ENCODE assay signal across 9 cellular contexts in the genomic region with DNA sequence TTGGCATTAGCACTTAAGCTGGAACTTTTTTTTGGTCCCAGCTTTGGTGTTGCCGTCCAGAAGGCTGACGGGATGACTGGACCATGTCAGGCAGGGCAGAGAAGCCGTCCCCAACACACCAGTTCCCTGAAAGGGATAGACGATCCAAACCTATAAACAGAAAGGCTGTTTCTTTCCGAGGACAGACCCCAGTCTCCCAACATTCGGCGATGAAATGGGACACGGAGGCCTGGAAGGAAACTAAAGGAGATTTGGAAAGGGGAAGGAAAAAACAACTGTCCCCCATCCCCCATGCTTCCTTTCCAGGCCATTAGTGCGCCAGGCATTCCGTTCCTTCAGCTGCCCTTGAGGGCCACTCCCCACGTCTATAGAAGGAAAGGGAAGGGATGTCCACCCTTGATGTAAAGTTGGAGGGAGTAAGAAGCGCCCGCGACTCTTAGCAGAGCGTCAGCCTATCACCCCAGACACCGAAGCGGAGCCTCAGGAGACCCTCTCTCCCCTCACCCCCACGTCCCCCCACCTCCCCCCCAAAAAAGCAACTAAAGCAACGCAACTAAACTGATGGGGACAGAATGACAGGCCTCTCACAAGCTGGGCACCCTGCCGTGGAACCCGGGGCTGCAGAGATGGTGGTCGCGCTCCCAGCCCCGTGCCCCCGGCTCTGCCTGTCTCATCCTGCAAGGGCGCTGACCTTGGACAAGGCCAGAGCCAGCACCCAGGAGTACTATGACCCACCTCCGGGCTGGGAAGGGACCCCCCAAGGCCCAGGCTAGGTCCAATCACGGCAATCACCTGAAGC. TPM values are rescaled to one million over a fixed set of nuclear protein-coding genes. Genes with fewer than 3 reads are reported as not detected.
A peak's percentile ranks its signal among the peaks of the same experiment; 100 is the strongest.
DNase-seq lines count a peak whose midpoint lies in the region; ATAC-seq, FAIRE-seq and TF ChIP-seq lines count a peak whose summit lies in the region.
"Had no signal": no experiment of that assay in that cellular context is flagged by ENCODE, and none has a peak within 500 bp of the region (broad histone marks: within the 10 kb centered on the region; RNA-seq: fewer than 3 reads in every experiment).

No MANE protein-coding gene starts in this region.

- H3K27ac ChIP-seq in RWPE1: peak overlapping the region; percentile 97
- H3K27ac ChIP-seq in endothelial cell of umbilical vein (ENCODE audit: insufficient read depth, low read depth, low read length): peak overlapping the region; percentile 99
- H3K27ac ChIP-seq in naive thymus-derived CD4-positive, alpha-beta T cell (ENCODE audit: low read depth, low read length): peak overlapping the region; percentile 99

- no peak for FAIRE-seq in endothelial cell of umbilical vein (lab: Jason Lieb, UNC)

- CTCF ChIA-PET in RWPE1 (lab: Yijun Ruan, JAX): interaction anchor here (0.5 to 0.6 kb wide), 3 partner anchors 251 to 444 kb away, joined by 3 to 4 read pairs (median 4); no protein-coding TSS in a partner anchor
- CTCF ChIA-PET in endothelial cell of umbilical vein (lab: Charles Lee): interaction anchor here (0.7 to 1.5 kb wide), 4 partner anchors 12 to 331 kb away, joined by 3 to 6 read pairs (median 4); no protein-coding TSS in a partner anchor
- CTCF ChIA-PET in naive thymus-derived CD4-positive, alpha-beta T cell (lab: Charles Lee): interaction anchor here (0.6 to 2.1 kb wide), 3 partner anchors 238 to 842 kb away, joined by 3 to 5 read pairs (median 4); partner anchors contain the start of gene MANBAL

- H3K9me1 ChIP-seq in endothelial cell of umbilical vein (replicated peaks; ENCODE audit: control insufficient read depth, extremely low read depth, insufficient read depth, low read length): no peaks in the 10 kb centered on the region

- H3K4me2 ChIP-seq in endothelial cell of umbilical vein (ENCODE audit: insufficient read depth, low read length): peak overlapping the region; percentile 96

- intact Hi-C loops in endothelial cell of umbilical vein (cut with micrococcal nuclease): loop anchor here (1.0 to 2.0 kb wide), 2 partner anchors 8 to 144 kb away; no protein-coding TSS in a partner anchor
- intact Hi-C loops in naive thymus-derived CD4-positive, alpha-beta T cell (cut with micrococcal nuclease): loop anchor here (1.0 to 5.0 kb wide), 9 partner anchors 142 to 1572 kb away; partner anchors contain the start of genes CTNNBL1 (in 1 of the 2), MANBAL (in 1 of the 2), RAB5IF (in 1 of the 2) and RBL1 (in 1 of the 2)

- TF ChIP-seq POLR2A in endothelial cell of umbilical vein (IDR thresholded peaks at IDR 0.05; ENCODE audit: low read depth, low read length): no peak

- H3K27me3 ChIP-seq in endothelial cell of umbilical vein (ENCODE audit: control insufficient read depth in 2 of 2, insufficient read depth in 2 of 2, low read length in 2 of 2): no peaks in the 10 kb centered on the region
- H3K27me3 ChIP-seq in naive thymus-derived CD4-positive, alpha-beta T cell (ENCODE audit: control insufficient read depth in 2 of 2, insufficient read depth in 2 of 2, low read length in 2 of 2): no peaks in the 10 kb centered on the region

- POLR2A ChIA-PET in RWPE1 (lab: Yijun Ruan, JAX; ENCODE audit: low non-redundant PET) (interaction anchor here (0.6 kb wide), 2 partner anchors 57 to 334 kb away, joined by 3 read pairs; no protein-coding TSS in a partner anchor), endothelial cell of umbilical vein (lab: Charles Lee) (no interaction called here)
- POLR2A ChIA-PET in naive thymus-derived CD4-positive, alpha-beta T cell (lab: Charles Lee): interaction anchor here (0.8 to 2.4 kb wide), 4 partner anchors 238 to 1573 kb away, joined by 3 to 11 read pairs (median 8); partner anchors contain the start of genes MANBAL, MROH8, RBL1 and RPN2

- no peaks in the 10 kb centered on the region for H3K9me3 Mint-ChIP-seq in activated T-cell treated with anti-CD3 and anti-CD28 coated beads, Interleukin-2, amount 50 U/mL, for 4 hours
- H3K9me3 Mint-ChIP-seq in naive thymus-derived CD4-positive, alpha-beta T cell: peaks cover 0 to 3% (median 0%) of the 10 kb centered on the region in 11 donors

- no peaks in the 10 kb centered on the region for H3K27me3 Mint-ChIP-seq in activated T-cell treated with anti-CD3 and anti-CD28 coated beads, Interleukin-2, amount 50 U/mL, for 4 hours (ENCODE audit: low read depth)
- peaks cover 0 to 2% (median 0%) of the 10 kb centered on the region in 5 donors for H3K27me3 Mint-ChIP-seq in naive thymus-derived CD4-positive, alpha-beta T cell

- dilution Hi-C loops in endothelial cell of umbilical vein (cut with MboI; ENCODE audit: extremely low pct_ligation_motif_present, low sequenced_read_pairs): no loop called here

- H3K9ac ChIP-seq in endothelial cell of umbilical vein (replicated peaks; ENCODE audit: extremely low read depth, insufficient read depth, low read length): peak overlapping the region; percentile 98

- peak overlapping the region; percentile 92 for H3K4me3 Mint-ChIP-seq in activated T-cell treated with anti-CD3 and anti-CD28 coated beads, Interleukin-2, amount 50 U/mL, for 4 hours
- peak overlapping the region; percentile 81 to 95 (median 90) for H3K4me3 Mint-ChIP-seq in naive thymus-derived CD4-positive, alpha-beta T cell

- no peak for DNase-seq in activated T-cell treated with anti-CD3 and anti-CD28 coated beads, Interleukin-2, amount 50 U/mL, for 4 hours
- no peak for DNase-seq in activated T-cell treated with anti-CD3 and anti-CD28 coated beads for 4 hours
- DNase-seq in RWPE1 (ENCODE audit: low spot score): peak; percentile 75
- no peak for DNase-seq in endothelial cell of umbilical vein (ENCODE audit: low read depth, low spot score)
- DNase-seq in naive thymus-derived CD4-positive, alpha-beta T cell: no peak
- no peak for DNase-seq in Ammon's horn (ENCODE audit: low spot score)
- DNase-seq in NCI-H187 treated with DMSO at 0.1 percent for 48 hours (lab: John Stamatoyannopoulos, UW): no peak

- TSS peak; percentile 59 for BruUV-seq in endothelial cell of umbilical vein (replicated peaks; lab: Mats Ljungman, UMichigan)

- H3K4me1 ChIP-seq in endothelial cell of umbilical vein (ENCODE audit: control insufficient read depth, extremely low read depth, insufficient read depth, low read length): peaks cover 25% of the 10 kb centered on the region
- peaks cover 30 to 35% of the 10 kb centered on the region in 2 donors for H3K4me1 ChIP-seq in naive thymus-derived CD4-positive, alpha-beta T cell (ENCODE audit: control insufficient read depth in 2 of 2, insufficient read depth in 2 of 2, low read length in 2 of 2)

- peaks cover 52% of the 10 kb centered on the region for H3K79me2 ChIP-seq in endothelial cell of umbilical vein (ENCODE audit: control insufficient read depth, insufficient read depth, low read length)

- no peaks in the 10 kb centered on the region for H3K9me3 ChIP-seq in endothelial cell of umbilical vein (replicated peaks; ENCODE audit: control insufficient read depth, insufficient read depth, low read length)
- H3K9me3 ChIP-seq in naive thymus-derived CD4-positive, alpha-beta T cell (ENCODE audit: control insufficient read depth in 2 of 3, low read length in 3 of 3): no peaks in the 10 kb centered on the region

- no peaks in the 10 kb centered on the region for H3K36me3 Mint-ChIP-seq in activated T-cell treated with anti-CD3 and anti-CD28 coated beads, Interleukin-2, amount 50 U/mL, for 4 hours (ENCODE audit: insufficient read depth)
- H3K36me3 Mint-ChIP-seq in naive thymus-derived CD4-positive, alpha-beta T cell: peaks cover 0 to 5% (median 0%) of the 10 kb centered on the region in 5 donors

- no peak for ATAC-seq in activated T-cell treated with anti-CD3 and anti-CD28 coated beads, Interleukin-2, amount 50 U/mL, for 4 hours
- ATAC-seq in naive thymus-derived CD4-positive, alpha-beta T cell: no peak
- no peak for ATAC-seq in HG02610 (IDR thresholded peaks at IDR 0.05; ENCODE audit: unreplicated experiment)

- H3K4me3 ChIP-seq in endothelial cell of umbilical vein (replicated peaks in 1 of 3; ENCODE audit: insufficient read depth in 1 of 3, low read depth in 1 of 3, low read length in 3 of 3): peak overlapping the region; percentile 69 to 96 (median 94)
- H3K4me3 ChIP-seq in naive thymus-derived CD4-positive, alpha-beta T cell (ENCODE audit: low read length): peak overlapping the region; percentile 86

- peaks cover 3% of the 10 kb centered on the region for H4K20me1 ChIP-seq in endothelial cell of umbilical vein (replicated peaks; ENCODE audit: control insufficient read depth, extremely low read depth, insufficient read depth, low read length)

- H2AFZ ChIP-seq in endothelial cell of umbilical vein (ENCODE audit: low read depth, low read length): peak overlapping the region; percentile 89

- peak overlapping the region; percentile 98 to 100 (median 99) for H3K27ac Mint-ChIP-seq in naive thymus-derived CD4-positive, alpha-beta T cell

- H3K4me1 Mint-ChIP-seq in activated T-cell treated with anti-CD3 and anti-CD28 coated beads, Interleukin-2, amount 50 U/mL, for 4 hours (ENCODE audit: low read depth): peaks cover 45% of the 10 kb centered on the region
- peaks cover 42 to 55% (median 47%) of the 10 kb centered on the region in 7 donors for H3K4me1 Mint-ChIP-seq in naive thymus-derived CD4-positive, alpha-beta T cell

- TF ChIP-seq CTCF in RWPE1 (conservative IDR thresholded peaks at IDR 0.05; ENCODE audit: low read depth): no peak
- no peak for TF ChIP-seq CTCF in endothelial cell of umbilical vein (IDR thresholded peaks at IDR 0.05; ENCODE audit: extremely low read depth in 1 of 2, insufficient read depth in 1 of 2, low read depth in 1 of 2, low read length in 2 of 2)

- H3K36me3 ChIP-seq in endothelial cell of umbilical vein (ENCODE audit: control insufficient read depth in 2 of 2, extremely low read depth in 1 of 2, insufficient read depth in 2 of 2, low read length in 2 of 2): peaks cover 0 to 2% of the 10 kb centered on the region in 2 experiments
- peaks cover 0 to 6% (median 0%) of the 10 kb centered on the region in 3 experiments for H3K36me3 ChIP-seq in naive thymus-derived CD4-positive, alpha-beta T cell (ENCODE audit: control insufficient read depth in 2 of 3, insufficient read depth in 3 of 3, low read length in 3 of 3)

RNA-seq across cellular contexts. Expression of gene BLCAP, which starts 0.6 kb away (rescaled TPM):
- 10 to 100 TPM; 31.8 to 37.9 (median 32.1) TPM for total RNA-seq in activated T-cell treated with anti-CD3 and anti-CD28 coated beads, Interleukin-2, amount 50 U/mL, for 4 hours
- total RNA-seq in endothelial cell of umbilical vein: 74.1 and 90.3 TPM in 2 replicates
- polyA plus RNA-seq in endothelial cell of umbilical vein: 178 and 196 TPM in 2 replicates
- polyA plus RNA-seq in endothelial cell of umbilical vein (2011; cell fraction: cytosol; rRNA removed): 107 and 117 TPM in 2 replicates
- polyA plus RNA-seq in endothelial cell of umbilical vein (2011; cell fraction: nucleus; rRNA removed): 144 and 154 TPM in 2 replicates
- 93.2 and 96.6 TPM in 2 replicates for polyA plus RNA-seq in endothelial cell of umbilical vein (2012)
- polyA minus RNA-seq in endothelial cell of umbilical vein: 213 and 238 TPM in 2 replicates
- polyA minus RNA-seq in endothelial cell of umbilical vein (2011; cell fraction: cytosol; rRNA and poly(A)+ RNA removed): 40.9 TPM
- 93.9 and 96.3 TPM in 2 replicates for polyA minus RNA-seq in endothelial cell of umbilical vein (2011; cell fraction: nucleus; rRNA and poly(A)+ RNA removed)
- total RNA-seq in naive thymus-derived CD4-positive, alpha-beta T cell: 10 to 100 TPM; 42.1 to 94.7 (median 73.4) TPM
- 10 to 100 TPM; 88.0 to 93.4 TPM for polyA plus RNA-seq in naive thymus-derived CD4-positive, alpha-beta T cell

RNA-seq across cellular contexts. Expression of gene NNAT, which starts 6.0 kb away (rescaled TPM):
- total RNA-seq in activated T-cell treated with anti-CD3 and anti-CD28 coated beads, Interleukin-2, amount 50 U/mL, for 4 hours: under 1 TPM in 1 of 3 donors, not detected in 2; 0.42 TPM
- total RNA-seq in endothelial cell of umbilical vein: 2.3 and 10.7 TPM in 2 replicates
- 32.9 and 37.7 TPM in 2 replicates for polyA plus RNA-seq in endothelial cell of umbilical vein
- 23.3 and 27.9 TPM in 2 replicates for polyA plus RNA-seq in endothelial cell of umbilical vein (2011; cell fraction: cytosol; rRNA removed)
- polyA plus RNA-seq in endothelial cell of umbilical vein (2011; cell fraction: nucleus; rRNA removed): 8.7 and 10.4 TPM in 2 replicates
- polyA plus RNA-seq in endothelial cell of umbilical vein (2012): 20.5 and 40.1 TPM in 2 replicates
- polyA minus RNA-seq in endothelial cell of umbilical vein: 10.0 and 14.6 TPM in 2 replicates
- not detected for polyA minus RNA-seq in endothelial cell of umbilical vein (2011; cell fraction: cytosol; rRNA and poly(A)+ RNA removed)
- polyA minus RNA-seq in endothelial cell of umbilical vein (2011; cell fraction: nucleus; rRNA and poly(A)+ RNA removed): 1.0 and 2.0 TPM in 2 replicates
- not detected for total RNA-seq in naive thymus-derived CD4-positive, alpha-beta T cell
- polyA plus RNA-seq in naive thymus-derived CD4-positive, alpha-beta T cell: not detected
- total RNA-seq: lung microvascular endothelial cell had no signal
